Comparison of ENCODE assay signal across 8 cellular contexts in genomic region chr7:28180031-28180363, GRCh38.
DNase-seq lines count a peak whose midpoint lies in the region; ATAC-seq and TF ChIP-seq lines count a peak whose summit lies in the region.

No MANE protein-coding gene starts in this region.

- H3K9me3 ChIP-seq in muscle layer of colon (ENCODE audit: low read length): no peaks in the 10 kb centered on the region

- H3K4me3 ChIP-seq in AG09309 (ENCODE audit: control insufficient read depth, low read depth, low read length): peak overlapping the region; percentile 84
- peak overlapping the region; percentile 89 for H3K4me3 ChIP-seq in cardiac fibroblast (replicated peaks in 1 of 2; ENCODE audit: low read depth in 2 of 2, low read length in 2 of 2)
- peak overlapping the region; percentile 43 to 84 for H3K4me3 ChIP-seq in muscle layer of colon (ENCODE audit: low read depth in 1 of 2, low read length in 2 of 2)

- H3K27ac ChIP-seq in muscle layer of colon (ENCODE audit: low read depth, low read length): peak overlapping the region; percentile 43

- intact Hi-C loops in posterior cingulate gyrus (cut with DNase I): loop anchor here (5.0 kb wide), 1 partner anchor 92 kb away; no protein-coding TSS in a partner anchor

- peaks cover 54% of the 10 kb centered on the region for H3K4me1 ChIP-seq in muscle layer of colon (ENCODE audit: insufficient read depth, low read length)

- H3K36me3 ChIP-seq in muscle layer of colon (ENCODE audit: insufficient read depth, low read length): no peaks in the 10 kb centered on the region

- TF ChIP-seq CTCF in AG09309 (IDR thresholded peaks at IDR 0.05; ENCODE audit: control insufficient read depth, insufficient read depth, low read depth, low read length, missing control alignments): no peak
- TF ChIP-seq CTCF in cardiac fibroblast (IDR thresholded peaks at IDR 0.05; ENCODE audit: low read depth, low read length): no peak

- no peak overlapping the region for H3K9ac ChIP-seq in muscle layer of colon (ENCODE audit: low read length)

- no peak for DNase-seq in AG09309 (ENCODE audit: low read depth)
- DNase-seq in cardiac fibroblast (ENCODE audit: low read depth in 2 of 2): no peak
- DNase-seq in iPS-NIHi7 (ENCODE audit: extremely low spot score): no peak
- no peak for DNase-seq in posterior cingulate gyrus
- no peak for DNase-seq in SKM-1 (lab: John Stamatoyannopoulos, UW; ENCODE audit: unreplicated experiment)
- DNase-seq in hippocampal formation (lab: John Stamatoyannopoulos, UW): no peak

- peak; percentile 16 for ATAC-seq in HG03039 (IDR thresholded peaks at IDR 0.05; ENCODE audit: unreplicated experiment)

- H3K27me3 ChIP-seq in muscle layer of colon (ENCODE audit: control insufficient read depth in 1 of 2, insufficient read depth in 2 of 2, low read length in 2 of 2): no peaks in the 10 kb centered on the region
